8 cellular contexts compared by ENCODE assay signal in the genomic region with DNA sequence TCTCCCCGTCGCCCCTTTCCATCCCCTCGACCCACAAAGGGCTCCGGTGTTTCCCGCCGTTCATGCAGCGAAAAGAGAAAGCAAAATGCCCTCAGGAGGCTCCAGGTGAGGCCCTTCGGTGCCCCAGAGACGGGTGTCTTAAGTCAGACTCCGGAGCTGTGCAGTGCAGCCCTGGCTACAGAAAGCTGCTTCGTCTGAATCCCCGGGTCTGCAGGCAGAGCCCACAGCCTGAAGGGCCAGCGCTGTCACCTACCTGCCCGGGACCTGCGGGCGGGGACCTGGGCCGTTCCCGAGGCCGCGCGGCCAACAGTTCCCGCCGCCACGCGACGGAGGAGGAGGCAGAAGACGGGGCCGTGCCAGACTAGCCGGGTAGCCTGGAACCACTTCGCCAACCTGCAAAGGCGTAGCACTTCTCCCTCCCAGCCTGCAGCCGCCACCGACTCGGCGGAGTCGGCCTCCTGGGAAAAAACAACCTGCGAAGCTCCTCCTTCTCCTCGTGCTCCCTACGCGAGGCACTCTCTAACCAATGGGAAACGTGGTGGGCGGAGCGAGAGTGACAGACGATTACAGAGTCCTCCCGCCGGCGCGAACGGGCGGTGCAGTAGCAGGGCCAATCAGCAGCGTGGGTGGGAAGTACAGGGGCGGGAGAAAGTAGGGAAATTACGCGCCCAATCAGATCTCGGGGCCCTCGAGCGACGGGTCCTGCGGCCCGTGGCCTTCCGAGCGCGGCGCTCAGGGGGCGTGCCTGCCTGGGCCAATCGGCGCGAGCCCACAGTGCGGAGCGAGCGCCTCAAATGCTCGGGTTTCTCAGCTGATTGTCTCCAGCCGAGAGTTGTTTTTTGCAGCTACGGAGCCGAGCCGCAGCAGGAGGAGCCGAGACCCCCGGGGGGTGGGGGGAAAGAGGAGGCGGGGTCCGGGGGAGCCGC. TPM values are rescaled to one million over a fixed set of nuclear protein-coding genes. Genes with fewer than 3 reads are reported as not detected.
DNase-seq lines count a peak whose midpoint lies in the region; ATAC-seq and TF ChIP-seq lines count a peak whose summit lies in the region.

A gene with protein sequence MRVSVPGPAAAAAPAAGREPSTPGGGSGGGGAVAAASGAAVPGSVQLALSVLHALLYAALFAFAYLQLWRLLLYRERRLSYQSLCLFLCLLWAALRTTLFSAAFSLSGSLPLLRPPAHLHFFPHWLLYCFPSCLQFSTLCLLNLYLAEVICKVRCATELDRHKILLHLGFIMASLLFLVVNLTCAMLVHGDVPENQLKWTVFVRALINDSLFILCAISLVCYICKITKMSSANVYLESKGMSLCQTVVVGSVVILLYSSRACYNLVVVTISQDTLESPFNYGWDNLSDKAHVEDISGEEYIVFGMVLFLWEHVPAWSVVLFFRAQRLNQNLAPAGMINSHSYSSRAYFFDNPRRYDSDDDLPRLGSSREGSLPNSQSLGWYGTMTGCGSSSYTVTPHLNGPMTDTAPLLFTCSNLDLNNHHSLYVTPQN (plus strand): TSS at position 774 of the 926 bp plus-strand sequence. CDS start 312 bp downstream, outside the sequence.
A gene with protein sequence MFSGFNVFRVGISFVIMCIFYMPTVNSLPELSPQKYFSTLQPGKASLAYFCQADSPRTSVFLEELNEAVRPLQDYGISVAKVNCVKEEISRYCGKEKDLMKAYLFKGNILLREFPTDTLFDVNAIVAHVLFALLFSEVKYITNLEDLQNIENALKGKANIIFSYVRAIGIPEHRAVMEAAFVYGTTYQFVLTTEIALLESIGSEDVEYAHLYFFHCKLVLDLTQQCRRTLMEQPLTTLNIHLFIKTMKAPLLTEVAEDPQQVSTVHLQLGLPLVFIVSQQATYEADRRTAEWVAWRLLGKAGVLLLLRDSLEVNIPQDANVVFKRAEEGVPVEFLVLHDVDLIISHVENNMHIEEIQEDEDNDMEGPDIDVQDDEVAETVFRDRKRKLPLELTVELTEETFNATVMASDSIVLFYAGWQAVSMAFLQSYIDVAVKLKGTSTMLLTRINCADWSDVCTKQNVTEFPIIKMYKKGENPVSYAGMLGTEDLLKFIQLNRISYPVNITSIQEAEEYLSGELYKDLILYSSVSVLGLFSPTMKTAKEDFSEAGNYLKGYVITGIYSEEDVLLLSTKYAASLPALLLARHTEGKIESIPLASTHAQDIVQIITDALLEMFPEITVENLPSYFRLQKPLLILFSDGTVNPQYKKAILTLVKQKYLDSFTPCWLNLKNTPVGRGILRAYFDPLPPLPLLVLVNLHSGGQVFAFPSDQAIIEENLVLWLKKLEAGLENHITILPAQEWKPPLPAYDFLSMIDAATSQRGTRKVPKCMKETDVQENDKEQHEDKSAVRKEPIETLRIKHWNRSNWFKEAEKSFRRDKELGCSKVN (minus strand): TSS at position 443 of the 926 bp plus-strand sequence. CDS start 8,948 bp downstream, outside the sequence.

- intact Hi-C loops in PC-9 (cut with micrococcal nuclease; ENCODE audit: unreplicated experiment), result loop anchor here (2.0 to 5.0 kb wide), 2 partner anchors 148 to 400 kb away; a partner anchor contains a TSS

- peaks cover 23% of the 10 kb centered on the region for H3K4me1 Mint-ChIP-seq in activated T-cell treated with anti-CD3 and anti-CD28 coated beads, Interleukin-2, amount 50 U/mL, for 4 hours (ENCODE audit: low read depth)

- H3K4me1 ChIP-seq in PC-9 (replicated peaks; ENCODE audit: insufficient read depth) (peaks cover 21% of the 10 kb centered on the region), esophagus (ENCODE audit: control insufficient read depth in 2 of 2, insufficient read depth in 2 of 2, low read length in 1 of 2) (no peaks in the 10 kb centered on the region), mucosa of rectum (ENCODE audit: control insufficient read depth in 2 of 2, insufficient read depth in 2 of 2, low read length in 2 of 2) (peaks cover 10 to 16% of the 10 kb centered on the region in 2 donors)

- peak within 1 kb of the TSS; percentile 100 for H3K4me2 ChIP-seq in PC-9

- CTCF ChIA-PET in PC-9 (lab: Charles Lee), result interaction anchor here (0.6 to 0.7 kb wide), 3 partner anchors 145 to 1846 kb away, joined by 3 to 7 read pairs (median 3); no protein-coding TSS in a partner anchor

- H3K9me3 ChIP-seq in PC-9 (ENCODE audit: insufficient read depth, low read depth), result no peaks in the 10 kb centered on the region
- no peaks in the 10 kb centered on the region for H3K9me3 ChIP-seq in esophagus (ENCODE audit: control insufficient read depth in 2 of 2, insufficient read depth in 1 of 2, low read depth in 1 of 2, low read length in 1 of 2)
- no peaks in the 10 kb centered on the region for H3K9me3 ChIP-seq in mucosa of rectum (ENCODE audit: control insufficient read depth in 2 of 2, low read length in 2 of 2)

- H3K27me3 ChIP-seq in PC-9 (ENCODE audit: insufficient read depth, low read depth) (no peaks in the 10 kb centered on the region), esophagus (ENCODE audit: control insufficient read depth in 1 of 2, insufficient read depth in 2 of 2, low read length in 2 of 2) (no peaks in the 10 kb centered on the region), mucosa of rectum (ENCODE audit: control insufficient read depth in 2 of 2, insufficient read depth in 2 of 2, low read length in 2 of 2) (no peaks in the 10 kb centered on the region)

- H3K4me3 Mint-ChIP-seq in activated T-cell treated with anti-CD3 and anti-CD28 coated beads, Interleukin-2, amount 50 U/mL, for 4 hours, result peak within 1 kb of the TSS; percentile 92

- H3K4me3 ChIP-seq in PC-9 (peak within 1 kb of the TSS; percentile 65), esophagus (ENCODE audit: low read depth in 1 of 2, low read length in 2 of 2) (peak within 1 kb of the TSS; percentile 79 to 92), mucosa of rectum (ENCODE audit: low read length in 2 of 2) (peak within 1 kb of the TSS; percentile 94 to 98)

- H3K36me3 Mint-ChIP-seq in activated T-cell treated with anti-CD3 and anti-CD28 coated beads, Interleukin-2, amount 50 U/mL, for 4 hours (ENCODE audit: insufficient read depth), result peaks cover 1% of the 10 kb centered on the region

- peak; percentile 96 for ATAC-seq in GM21723 (IDR thresholded peaks at IDR 0.05; ENCODE audit: unreplicated experiment)
- peak; percentile 89 to 90 for ATAC-seq in activated T-cell treated with anti-CD3 and anti-CD28 coated beads, Interleukin-2, amount 50 U/mL, for 4 hours

- H3K9ac ChIP-seq in mucosa of rectum (ENCODE audit: low read depth in 1 of 2, low read length in 2 of 2), result peak within 1 kb of the TSS; percentile 91 to 95

- 0 out of 2 replicates have a peak, but pooled peaks cover 4% of the 10 kb centered on the region for H3F3A ChIP-seq in PC-9 (ENCODE audit: insufficient read depth, low read depth)

- no peaks in the 10 kb centered on the region for H3K9me3 Mint-ChIP-seq in activated T-cell treated with anti-CD3 and anti-CD28 coated beads, Interleukin-2, amount 50 U/mL, for 4 hours

- no peaks in the 10 kb centered on the region for H3K79me2 ChIP-seq in PC-9 (ENCODE audit: low read depth)

- peaks cover 2% of the 10 kb centered on the region for H3K27me3 Mint-ChIP-seq in activated T-cell treated with anti-CD3 and anti-CD28 coated beads, Interleukin-2, amount 50 U/mL, for 4 hours (ENCODE audit: low read depth)

- H3K27ac ChIP-seq in PC-9 (peak within 1 kb of the TSS; percentile 33; the same call in 1 of the 2 replicates), esophagus (ENCODE audit: low read depth in 2 of 2, low read length in 1 of 2) (peak within 1 kb of the TSS; percentile 92 to 97), mucosa of rectum (ENCODE audit: low read depth in 2 of 2, low read length in 2 of 2) (peak within 1 kb of the TSS; percentile 87 to 90)

- 0% methylated on average over 80 to 81 of the region's 81 CpGs for WGBS in esophagus, 2 donors

- no peaks in the 10 kb centered on the region for H4K20me1 ChIP-seq in PC-9 (ENCODE audit: insufficient read depth)

- DNase-seq in DMS53 treated with DMSO at 0.1 percent for 48 hours (lab: John Stamatoyannopoulos, UW; ENCODE audit: unreplicated experiment), result peak; percentile 95
- DNase-seq in KBM-7, result peak; percentile 99
- peak; percentile 96 to 99 for DNase-seq in PC-9
- DNase-seq in activated T-cell treated with anti-CD3 and anti-CD28 coated beads, Interleukin-2, amount 50 U/mL, for 4 hours, result peak; percentile 99
- peak; percentile 99 to 100 for DNase-seq in stimulated activated CD8-positive, alpha-beta memory T cell treated with anti-CD3 and anti-CD28 coated beads, Interleukin-4, amount 100 ng/mL, for 4 hours (ENCODE audit: low read depth in 2 of 2, low spot score in 1 of 2)

- H2AFZ ChIP-seq in PC-9, result peak within 1 kb of the TSS; percentile 95

- no peaks in the 10 kb centered on the region for H3K36me3 ChIP-seq in PC-9 (ENCODE audit: low read depth)
- no peaks in the 10 kb centered on the region for H3K36me3 ChIP-seq in esophagus (ENCODE audit: control insufficient read depth in 2 of 2, insufficient read depth in 2 of 2, low read length in 1 of 2)
- no peaks in the 10 kb centered on the region for H3K36me3 ChIP-seq in mucosa of rectum (ENCODE audit: control insufficient read depth in 2 of 2, insufficient read depth in 2 of 2, low read length in 2 of 2)

- POLR2A ChIA-PET in PC-9 (lab: Charles Lee; ENCODE audit: unreplicated experiment), result interaction anchor here (0.5 to 0.7 kb wide), 6 partner anchors 174 to 1588 kb away, joined by 3 to 15 read pairs (median 6); no protein-coding TSS in a partner anchor

- in situ Hi-C loops in KBM-7 (cut with MboI; ENCODE audit: low pct_unique_long_range_greater_than_20kb, low sequenced_read_pairs), result no loop called here

- TSS peak; percentile 75 for BruUV-seq in PC-9 (replicated peaks; lab: Mats Ljungman, UMichigan)

- H3K9me2 ChIP-seq in PC-9 (ENCODE audit: insufficient read depth), result no peaks in the 10 kb centered on the region

- TF ChIP-seq CTCF in PC-9 (conservative IDR thresholded peaks at IDR 0.05), result no peak

RNA-seq across cellular contexts. Expression of the first gene that starts in this region (rescaled TPM):
- 1.1 and 1.2 TPM in 2 replicates for total RNA-seq in PC-9 (2021)
- total RNA-seq in activated T-cell treated with anti-CD3 and anti-CD28 coated beads, Interleukin-2, amount 50 U/mL, for 4 hours, result under 1 TPM in 2 of 3 donors, not detected in 1; 0.11 to 0.13 TPM
- under 1 TPM; 0.11 to 0.26 TPM for polyA plus RNA-seq in esophagus

RNA-seq across cellular contexts. Expression of the second gene that starts in this region (rescaled TPM):
- 5.7 and 7.9 TPM in 2 replicates for total RNA-seq in PC-9 (2021)
- total RNA-seq in activated T-cell treated with anti-CD3 and anti-CD28 coated beads, Interleukin-2, amount 50 U/mL, for 4 hours, result 1 to 10 TPM; 1.5 to 2.7 (median 2.4) TPM
- 1 to 10 TPM; 1.3 to 1.9 TPM for polyA plus RNA-seq in esophagus

Comparison
In these comparisons a context has a peak if more than half of its experiments do, and no peak if none do; other contexts are left out.
1. Peak in every context shown above with its lines: DNase-seq, ATAC-seq, H3K4me3 ChIP-seq and H3K27ac ChIP-seq.
2. H3K27ac ChIP-seq: peak in every context shown above with its lines; median percentile 94 in esophagus; 88 in mucosa of rectum; 33 in PC-9.